ENCODE assay signal across 28 cellular contexts in genomic region chr11:110518809-110519514, GRCh38.
A peak's percentile ranks its signal among the peaks of the same experiment; 100 is the strongest.
DNase-seq lines count a peak whose midpoint lies in the region; ATAC-seq, FAIRE-seq and TF ChIP-seq lines count a peak whose summit lies in the region.
"Had no signal": no experiment of that assay in that cellular context is flagged by ENCODE, and none has a peak within 500 bp of the region (broad histone marks: within the 10 kb centered on the region; RNA-seq: fewer than 3 reads in every experiment).

No MANE protein-coding gene starts in this region.

- no peak overlapping the region for H3K4me3 ChIP-seq in AG10803 (ENCODE audit: low read length)
- no peak overlapping the region for H3K4me3 ChIP-seq in esophagus muscularis mucosa
- H3K4me3 ChIP-seq in pancreas: no peak overlapping the region
- H3K4me3 ChIP-seq: heart right ventricle, smooth muscle cell had no signal

- no peaks in the 10 kb centered on the region for H3K79me1 ChIP-seq in H9 (ENCODE audit: insufficient read depth, low read depth, low read length, poor library complexity, severe bottlenecking)

- H3K27me3 Mint-ChIP-seq in H9 (ENCODE audit: low read depth): peaks cover 2% of the 10 kb centered on the region; the same call in 1 of the 2 replicates
- H3K27me3 Mint-ChIP-seq: CD4-positive, alpha-beta memory T cell had no signal

- no peak overlapping the region for H3K14ac ChIP-seq in H9 (ENCODE audit: insufficient read depth, low read length)

- no peaks in the 10 kb centered on the region for H3K36me3 ChIP-seq in esophagus muscularis mucosa
- H3K36me3 ChIP-seq in pancreas: no peaks in the 10 kb centered on the region
- H3K36me3 ChIP-seq: heart right ventricle had no signal

- no peak overlapping the region for H4K8ac ChIP-seq in H9 (replicated peaks; ENCODE audit: insufficient read length, low read depth, low read length)

- WGBS in H9 (ENCODE audit: extremely low coverage, insufficient read length, low lambda C conversion rate): no CpG with 5 or more reads among the region's 5 CpGs
- 58% methylated on average over 5 of the region's 5 CpGs for WGBS in esophagus muscularis mucosa
- 67 to 73% methylated on average over 5 of the region's 5 CpGs for WGBS in pancreas, 2 donors

- no peaks in the 10 kb centered on the region for H3K23me2 ChIP-seq in H9 (ENCODE audit: insufficient read length, low read depth, low read length, poor library complexity, severe bottlenecking)

- TF ChIP-seq CTCF in AG10803 (conservative IDR thresholded peaks at IDR 0.05; ENCODE audit: low read length): no peak
- TF ChIP-seq CTCF in H9 (conservative IDR thresholded peaks at IDR 0.05): no peak
- no peak for TF ChIP-seq CTCF in esophagus muscularis mucosa (IDR thresholded peaks at IDR 0.05)
- no peak for TF ChIP-seq CTCF in omental fat pad (IDR thresholded peaks at IDR 0.05)
- no peak for TF ChIP-seq CTCF in GM13977 (IDR thresholded peaks at IDR 0.05; ENCODE audit: extremely low read depth, insufficient read depth, missing control alignments)
- no peak for TF ChIP-seq CTCF in pancreas (IDR thresholded peaks at IDR 0.05)

- no peaks in the 10 kb centered on the region for H3K79me2 ChIP-seq in H9 (ENCODE audit: insufficient read depth, low read length)

- H3K27ac Mint-ChIP-seq in H9: peak overlapping the region in 2 of 3 experiments; percentile 29 to 73; a peak in 2 of 7 replicates
- H3K27ac Mint-ChIP-seq: activated CD4-positive, alpha-beta T cell treated with anti-CD3 and anti-CD28 coated beads for 36 hours; activated naive CD4-positive, alpha-beta T cell treated with anti-CD3 and anti-CD28 coated beads for 36 hours; CD4-positive, alpha-beta memory T cell; dendritic cell treated with granulocyte-macrophage colony-stimulating factor and Interleukin-4, amounts not matched to agents 40 ng/mL and 50 ng/mL, for 4 days; T-helper 17 cell had no signal

- ATAC-seq in omental fat pad (ENCODE audit: low FRiP score): peak; percentile 36
- no peak for ATAC-seq in pancreas
- no peak for ATAC-seq in HG02642 (IDR thresholded peaks at IDR 0.05; ENCODE audit: poor library complexity, unreplicated experiment)
- ATAC-seq: activated CD4-positive, alpha-beta T cell treated with anti-CD3 and anti-CD28 coated beads for 36 hours; heart right ventricle; left lobe of liver; T-helper 17 cell had no signal

- TF ChIP-seq POLR2A in esophagus muscularis mucosa (IDR thresholded peaks at IDR 0.05; ENCODE audit: low read depth): no peak

- H4K5ac ChIP-seq in H9 (ENCODE audit: insufficient read length, low read depth, low read length): no peak overlapping the region

- no peaks in the 10 kb centered on the region; a peak in 2 of 7 replicates for H3K36me3 Mint-ChIP-seq in H9 (ENCODE audit: insufficient read depth in 1 of 3, low read depth in 3 of 3)
- H3K36me3 Mint-ChIP-seq: CD4-positive, alpha-beta memory T cell had no signal

- H3K9me3 ChIP-seq in H9 (ENCODE audit: control insufficient read depth, low read depth, low read length) (no peaks in the 10 kb centered on the region), esophagus muscularis mucosa (no peaks in the 10 kb centered on the region), pancreas (no peaks in the 10 kb centered on the region)

- H3K56ac ChIP-seq in H9 (ENCODE audit: insufficient read length, low read depth, low read length): no peak overlapping the region

- no peak overlapping the region for H3K23ac ChIP-seq in H9 (ENCODE audit: insufficient read length, low read depth, low read length)

- H3T11ph ChIP-seq in H9 (ENCODE audit: low read length): no peak overlapping the region

- H2BK15ac ChIP-seq in H9 (ENCODE audit: low read depth, low read length): no peak overlapping the region

- H3K27ac ChIP-seq in H9 (ENCODE audit: insufficient read length, low read depth, low read length) (no peak overlapping the region), esophagus muscularis mucosa (replicated peaks in 1 of 4) (no peak overlapping the region), pancreas (no peak overlapping the region)
- H3K27ac ChIP-seq: heart right ventricle had no signal

- no peak overlapping the region for H2BK120ac ChIP-seq in H9 (ENCODE audit: low read depth, low read length, poor library complexity, severe bottlenecking)

- no peaks in the 10 kb centered on the region for H3K4me1 ChIP-seq in H9 (ENCODE audit: insufficient read depth, low read length)
- peaks cover 0 to 2% (median 0%) of the 10 kb centered on the region in 4 donors for H3K4me1 ChIP-seq in esophagus muscularis mucosa
- H3K4me1 ChIP-seq in pancreas: no peaks in the 10 kb centered on the region
- H3K4me1 ChIP-seq: heart right ventricle had no signal

- H3K4me3 Mint-ChIP-seq in H9: no peak overlapping the region
- H3K4me3 Mint-ChIP-seq: activated CD4-positive, alpha-beta T cell treated with anti-CD3 and anti-CD28 coated beads for 36 hours; activated naive CD4-positive, alpha-beta T cell treated with anti-CD3 and anti-CD28 coated beads for 36 hours; CD4-positive, alpha-beta memory T cell; dendritic cell treated with granulocyte-macrophage colony-stimulating factor and Interleukin-4, amounts not matched to agents 40 ng/mL and 50 ng/mL, for 4 days; naive B cell; T-helper 17 cell had no signal

- no peak overlapping the region for H2AK5ac ChIP-seq in H9 (ENCODE audit: insufficient read length, low read length)

- peaks cover 8 to 12% of the 10 kb centered on the region in 2 experiments; a peak in 4 of 5 replicates for H3K9me3 Mint-ChIP-seq in H9

- no peak overlapping the region for H3K4ac ChIP-seq in H9 (ENCODE audit: low read depth, low read length)

- H3K27me3 ChIP-seq in H9 (ENCODE audit: insufficient read depth, low read length) (no peaks in the 10 kb centered on the region), esophagus muscularis mucosa (no peaks in the 10 kb centered on the region), pancreas (no peaks in the 10 kb centered on the region)

- H3K9ac ChIP-seq in H9 (ENCODE audit: extremely low read depth, insufficient read length, low read length): no peak overlapping the region

- H3K4me2 ChIP-seq in H9 (ENCODE audit: insufficient read depth, insufficient read length, low read length): no peak overlapping the region
- H3K4me2 ChIP-seq: smooth muscle cell had no signal

- no peak for TF ChIP-seq EP300 in esophagus muscularis mucosa (IDR thresholded peaks at IDR 0.05)

- in situ Hi-C loops in GM13977 (cut with MboI; ENCODE audit: low pct_unique_long_range_greater_than_20kb, low sequenced_read_pairs, unreplicated experiment): no loop called here

- no peak overlapping the region for H2AFZ ChIP-seq in H9 (ENCODE audit: low read length)

- FAIRE-seq in pancreas (lab: Jason Lieb, UNC): no peak
- FAIRE-seq: G401.6 had no signal

- H3K18ac ChIP-seq in H9 (ENCODE audit: insufficient read length, low read depth, low read length): no peak overlapping the region

- peaks cover 23 to 24% of the 10 kb centered on the region in 2 experiments for H3K4me1 Mint-ChIP-seq in H9

- H2BK20ac ChIP-seq in H9 (ENCODE audit: low read depth, low read length, poor library complexity, severe bottlenecking): no peak overlapping the region

- no peak overlapping the region for H2BK12ac ChIP-seq in H9 (ENCODE audit: insufficient read length, low read depth, low read length)

- H4K20me1 ChIP-seq in H9 (ENCODE audit: control insufficient read depth, insufficient read depth, insufficient read length): no peaks in the 10 kb centered on the region

- DNase-seq in AG10803 (ENCODE audit: low read depth): peak; percentile 92
- no peak for DNase-seq in H9
- peak; percentile 78 for DNase-seq in esophagus muscularis mucosa (ENCODE audit: extremely low spot score)
- DNase-seq in omental fat pad (ENCODE audit: low spot score): no peak
- no peak for DNase-seq in GM13977 (ENCODE audit: low spot score)
- no peak for DNase-seq in pancreas
- DNase-seq: activated CD4-positive, alpha-beta T cell treated with anti-CD3 and anti-CD28 coated beads for 36 hours; activated naive CD4-positive, alpha-beta T cell treated with anti-CD3 and anti-CD28 coated beads for 36 hours; anterior cingulate cortex; caudate nucleus; CD4-positive, alpha-beta memory T cell; DMS153; heart right ventricle; Kasumi-1; naive B cell; NCI-H1048; NCI-H1930; NCI-H2227 treated with DMSO at 0.1 percent for 48 hours; NCI-H748 treated with DMSO at 0.1 percent for 48 hours; occipital lobe; RPMI8226; stimulated activated CD4-positive, alpha-beta T cell treated with anti-CD3 and anti-CD28 coated beads, Interleukin-2, amount 100 ng/mL, for 24 hours; T-helper 17 cell had no signal

- no peak overlapping the region for H2BK5ac ChIP-seq in H9 (ENCODE audit: insufficient read length, low read length)

- intact Hi-C loops in esophagus muscularis mucosa (cut with DNase I) (no loop called here), pancreas (cut with DNase I) (no loop called here)

- no peak overlapping the region for H4K91ac ChIP-seq in H9 (ENCODE audit: insufficient read length, low read depth, low read length)

Comparison
In these comparisons a context has a peak if more than half of its experiments do, and no peak if none do; other contexts are left out.
1. DNase-seq: peak in AG10803 (single experiment) and esophagus muscularis mucosa (single experiment); none in H9 (single experiment), omental fat pad (single experiment), GM13977 (single experiment) and pancreas (0 of 6).